1 cellular context compared by ENCODE assay signal in the genomic region with DNA sequence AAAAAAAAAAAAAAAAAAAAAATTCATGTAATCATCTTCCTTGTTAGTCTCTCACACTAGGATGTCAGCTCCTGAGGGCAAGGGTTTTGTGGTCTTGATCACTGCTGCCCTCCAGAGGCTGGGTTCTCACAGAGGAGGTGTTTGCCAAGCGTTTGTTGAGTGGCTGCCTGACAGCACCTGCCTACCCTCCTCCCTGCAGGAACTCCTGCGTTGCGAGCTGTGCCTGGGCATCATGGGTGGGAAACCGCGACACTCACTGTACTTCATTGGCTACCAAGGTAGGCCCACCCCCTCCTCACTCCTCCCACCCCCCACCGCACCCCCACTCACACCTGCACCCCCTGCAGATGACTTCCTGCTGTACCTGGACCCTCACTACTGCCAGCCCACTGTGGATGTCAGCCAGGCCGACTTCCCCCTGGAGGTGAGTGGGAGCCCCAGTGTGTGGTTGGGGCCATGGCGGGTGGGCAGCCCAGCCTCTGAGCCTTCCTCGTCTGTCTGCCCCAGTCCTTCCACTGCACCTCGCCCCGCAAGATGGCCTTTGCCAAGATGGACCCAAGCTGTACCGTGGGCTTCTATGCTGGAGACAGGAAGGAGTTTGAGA.
TF ChIP-seq lines count a peak whose summit lies in the region.

No MANE protein-coding gene starts in this region.

TF ChIP-seq in GM23338, 12 proteins besides CTCF, POLR2A, EP300 and RAD21 (continued from another document):
- TF ChIP-seq, protein P1, sequence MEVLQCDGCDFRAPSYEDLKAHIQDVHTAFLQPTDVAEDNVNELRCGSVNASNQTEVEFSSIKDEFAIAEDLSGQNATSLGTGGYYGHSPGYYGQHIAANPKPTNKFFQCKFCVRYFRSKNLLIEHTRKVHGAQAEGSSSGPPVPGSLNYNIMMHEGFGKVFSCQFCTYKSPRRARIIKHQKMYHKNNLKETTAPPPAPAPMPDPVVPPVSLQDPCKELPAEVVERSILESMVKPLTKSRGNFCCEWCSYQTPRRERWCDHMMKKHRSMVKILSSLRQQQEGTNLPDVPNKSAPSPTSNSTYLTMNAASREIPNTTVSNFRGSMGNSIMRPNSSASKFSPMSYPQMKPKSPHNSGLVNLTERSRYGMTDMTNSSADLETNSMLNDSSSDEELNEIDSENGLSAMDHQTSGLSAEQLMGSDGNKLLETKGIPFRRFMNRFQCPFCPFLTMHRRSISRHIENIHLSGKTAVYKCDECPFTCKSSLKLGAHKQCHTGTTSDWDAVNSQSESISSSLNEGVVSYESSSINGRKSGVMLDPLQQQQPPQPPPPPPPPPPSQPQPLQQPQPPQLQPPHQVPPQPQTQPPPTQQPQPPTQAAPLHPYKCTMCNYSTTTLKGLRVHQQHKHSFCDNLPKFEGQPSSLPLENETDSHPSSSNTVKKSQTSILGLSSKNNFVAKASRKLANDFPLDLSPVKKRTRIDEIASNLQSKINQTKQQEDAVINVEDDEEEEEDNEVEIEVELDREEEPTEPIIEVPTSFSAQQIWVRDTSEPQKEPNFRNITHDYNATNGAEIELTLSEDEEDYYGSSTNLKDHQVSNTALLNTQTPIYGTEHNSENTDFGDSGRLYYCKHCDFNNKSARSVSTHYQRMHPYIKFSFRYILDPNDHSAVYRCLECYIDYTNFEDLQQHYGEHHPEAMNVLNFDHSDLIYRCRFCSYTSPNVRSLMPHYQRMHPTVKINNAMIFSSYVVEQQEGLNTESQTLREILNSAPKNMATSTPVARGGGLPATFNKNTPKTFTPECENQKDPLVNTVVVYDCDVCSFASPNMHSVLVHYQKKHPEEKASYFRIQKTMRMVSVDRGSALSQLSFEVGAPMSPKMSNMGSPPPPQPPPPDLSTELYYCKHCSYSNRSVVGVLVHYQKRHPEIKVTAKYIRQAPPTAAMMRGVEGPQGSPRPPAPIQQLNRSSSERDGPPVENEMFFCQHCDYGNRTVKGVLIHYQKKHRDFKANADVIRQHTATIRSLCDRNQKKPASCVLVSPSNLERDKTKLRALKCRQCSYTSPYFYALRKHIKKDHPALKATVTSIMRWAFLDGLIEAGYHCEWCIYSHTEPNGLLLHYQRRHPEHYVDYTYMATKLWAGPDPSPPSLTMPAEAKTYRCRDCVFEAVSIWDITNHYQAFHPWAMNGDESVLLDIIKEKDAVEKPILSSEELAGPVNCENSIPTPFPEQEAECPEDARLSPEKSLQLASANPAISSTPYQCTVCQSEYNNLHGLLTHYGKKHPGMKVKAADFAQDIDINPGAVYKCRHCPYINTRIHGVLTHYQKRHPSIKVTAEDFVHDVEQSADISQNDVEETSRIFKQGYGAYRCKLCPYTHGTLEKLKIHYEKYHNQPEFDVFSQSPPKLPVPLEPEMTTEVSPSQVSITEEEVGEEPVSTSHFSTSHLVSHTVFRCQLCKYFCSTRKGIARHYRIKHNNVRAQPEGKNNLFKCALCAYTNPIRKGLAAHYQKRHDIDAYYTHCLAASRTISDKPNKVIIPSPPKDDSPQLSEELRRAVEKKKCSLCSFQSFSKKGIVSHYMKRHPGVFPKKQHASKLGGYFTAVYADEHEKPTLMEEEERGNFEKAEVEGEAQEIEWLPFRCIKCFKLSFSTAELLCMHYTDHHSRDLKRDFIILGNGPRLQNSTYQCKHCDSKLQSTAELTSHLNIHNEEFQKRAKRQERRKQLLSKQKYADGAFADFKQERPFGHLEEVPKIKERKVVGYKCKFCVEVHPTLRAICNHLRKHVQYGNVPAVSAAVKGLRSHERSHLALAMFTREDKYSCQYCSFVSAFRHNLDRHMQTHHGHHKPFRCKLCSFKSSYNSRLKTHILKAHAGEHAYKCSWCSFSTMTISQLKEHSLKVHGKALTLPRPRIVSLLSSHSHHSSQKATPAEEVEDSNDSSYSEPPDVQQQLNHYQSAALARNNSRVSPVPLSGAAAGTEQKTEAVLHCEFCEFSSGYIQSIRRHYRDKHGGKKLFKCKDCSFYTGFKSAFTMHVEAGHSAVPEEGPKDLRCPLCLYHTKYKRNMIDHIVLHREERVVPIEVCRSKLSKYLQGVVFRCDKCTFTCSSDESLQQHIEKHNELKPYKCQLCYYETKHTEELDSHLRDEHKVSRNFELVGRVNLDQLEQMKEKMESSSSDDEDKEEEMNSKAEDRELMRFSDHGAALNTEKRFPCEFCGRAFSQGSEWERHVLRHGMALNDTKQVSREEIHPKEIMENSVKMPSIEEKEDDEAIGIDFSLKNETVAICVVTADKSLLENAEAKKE (CRISPR knock-in tag; IDR thresholded peaks at IDR 0.05) = no peak
- TF ChIP-seq POLR2AphosphoS5 (IDR thresholded peaks at IDR 0.05; ENCODE audit: low read depth) (no peak), STAT1 (IDR thresholded peaks at IDR 0.05; ENCODE audit: unreplicated experiment) (no peak), ZNF331 (CRISPR knock-in tag; IDR thresholded peaks at IDR 0.05; ENCODE audit: low read depth) (no peak), NANOG (IDR thresholded peaks at IDR 0.05; ENCODE audit: borderline replicate concordance) (no peak), REST (IDR thresholded peaks at IDR 0.05; ENCODE audit: unreplicated experiment) (no peak), ZNF114 (CRISPR knock-in tag; IDR thresholded peaks at IDR 0.05) (no peak), JUNB (IDR thresholded peaks at IDR 0.05; ENCODE audit: unreplicated experiment) (no peak)
- TF ChIP-seq, protein P2, sequence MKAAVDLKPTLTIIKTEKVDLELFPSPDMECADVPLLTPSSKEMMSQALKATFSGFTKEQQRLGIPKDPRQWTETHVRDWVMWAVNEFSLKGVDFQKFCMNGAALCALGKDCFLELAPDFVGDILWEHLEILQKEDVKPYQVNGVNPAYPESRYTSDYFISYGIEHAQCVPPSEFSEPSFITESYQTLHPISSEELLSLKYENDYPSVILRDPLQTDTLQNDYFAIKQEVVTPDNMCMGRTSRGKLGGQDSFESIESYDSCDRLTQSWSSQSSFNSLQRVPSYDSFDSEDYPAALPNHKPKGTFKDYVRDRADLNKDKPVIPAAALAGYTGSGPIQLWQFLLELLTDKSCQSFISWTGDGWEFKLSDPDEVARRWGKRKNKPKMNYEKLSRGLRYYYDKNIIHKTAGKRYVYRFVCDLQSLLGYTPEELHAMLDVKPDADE (IDR thresholded peaks at IDR 0.05) = no peak
